ENCODE assay signal across 16 cellular contexts in genomic region chr21:33219961-33220360, GRCh38. TPM values are rescaled to one million over a fixed set of nuclear protein-coding genes. Genes with fewer than 3 reads are reported as not detected.
DNase-seq lines count a peak whose midpoint lies in the region; ATAC-seq and TF ChIP-seq lines count a peak whose summit lies in the region.
"Had no signal": no experiment of that assay in that cellular context is flagged by ENCODE, and none has a peak within 500 bp of the region (broad histone marks: within the 10 kb centered on the region; RNA-seq: fewer than 3 reads in every experiment).

No MANE protein-coding gene starts in this region.

- H3K4me1 Mint-ChIP-seq in activated naive CD4-positive, alpha-beta T cell treated with anti-CD3 and anti-CD28 coated beads, Interleukin-2, amount 50 U/mL, for 24 hours = peaks cover 59% of the 10 kb centered on the region
- peaks cover 48% of the 10 kb centered on the region for H3K4me1 Mint-ChIP-seq in CD8-positive, alpha-beta T cell (ENCODE audit: low read depth)
- peaks cover 45% of the 10 kb centered on the region for H3K4me1 Mint-ChIP-seq in activated CD8-positive, alpha-beta T cell treated with anti-CD3 and anti-CD28 coated beads, Interleukin-2, amount 10 ng/mL, durations not matched to agents 7 days and 5 days (ENCODE audit: low read depth)

- WGBS in testis, 2 donors = 91% methylated on average over 3 of the region's 3 CpGs

- H3K27ac ChIP-seq in CD8-positive, alpha-beta T cell (ENCODE audit: low read depth, low read length) = no peak overlapping the region
- H3K27ac ChIP-seq in neutrophil = peak overlapping the region; percentile 52
- no peak overlapping the region for H3K27ac ChIP-seq in testis
- H3K27ac ChIP-seq: HL-60 had no signal

- intact Hi-C loops in CD8-positive, alpha-beta T cell (cut with DNase I, micrococcal nuclease) = no loop called here
- intact Hi-C loops in testis (cut with DNase I; ENCODE audit: low total_unique reads) = no loop called here

- CTCF ChIA-PET in CD8-positive, alpha-beta T cell (lab: Charles Lee) = interaction anchor here (0.8 kb wide), 1 partner anchor 128 kb away, joined by 4 read pairs; no protein-coding TSS in a partner anchor
- CTCF ChIA-PET in activated CD8-positive, alpha-beta T cell treated with anti-CD3 and anti-CD28 coated beads, Interleukin-2, amount 10 ng/mL, durations not matched to agents 7 days and 5 days (lab: Charles Lee) = no interaction called here

- H3K36me3 Mint-ChIP-seq in activated naive CD4-positive, alpha-beta T cell treated with anti-CD3 and anti-CD28 coated beads, Interleukin-2, amount 50 U/mL, for 24 hours = peaks cover 6% of the 10 kb centered on the region
- H3K36me3 Mint-ChIP-seq in activated naive CD4-positive, alpha-beta T cell treated with anti-CD3 and anti-CD28 coated beads, Interleukin-2, amount 50 U/mL, for 72 hours = peaks cover 13 to 39% of the 10 kb centered on the region in 2 donors
- no peaks in the 10 kb centered on the region for H3K36me3 Mint-ChIP-seq in CD8-positive, alpha-beta T cell
- H3K36me3 Mint-ChIP-seq in activated CD8-positive, alpha-beta T cell treated with anti-CD3 and anti-CD28 coated beads, Interleukin-2, amount 10 ng/mL, durations not matched to agents 7 days and 5 days (ENCODE audit: low read depth) = peaks cover 19% of the 10 kb centered on the region

- H3K27ac Mint-ChIP-seq in activated naive CD4-positive, alpha-beta T cell treated with anti-CD3 and anti-CD28 coated beads, Interleukin-2, amount 50 U/mL, for 24 hours = peak overlapping the region; percentile 8
- H3K27ac Mint-ChIP-seq in activated naive CD4-positive, alpha-beta T cell treated with anti-CD3 and anti-CD28 coated beads, Interleukin-2, amount 50 U/mL, for 72 hours = no peak overlapping the region
- H3K27ac Mint-ChIP-seq in CD8-positive, alpha-beta T cell = no peak overlapping the region
- H3K27ac Mint-ChIP-seq in activated CD8-positive, alpha-beta T cell treated with anti-CD3 and anti-CD28 coated beads, Interleukin-2, amount 10 ng/mL, durations not matched to agents 7 days and 5 days = no peak overlapping the region
- H3K27ac Mint-ChIP-seq: GM23338 had no signal

- DNase-seq in activated naive CD4-positive, alpha-beta T cell treated with anti-CD3 and anti-CD28 coated beads, Interleukin-2, amount 50 U/mL, for 72 hours (ENCODE audit: low spot score in 2 of 2) = no peak
- DNase-seq in CD8-positive, alpha-beta T cell = peak in 1 of 7 experiments; percentile 47
- peak; percentile 48 for DNase-seq in activated CD8-positive, alpha-beta T cell treated with anti-CD3 and anti-CD28 coated beads, Interleukin-2, amount 10 ng/mL, durations not matched to agents 7 days and 5 days
- DNase-seq in testis = no peak
- DNase-seq in stimulated activated CD4-positive, alpha-beta T cell treated with anti-CD3 and anti-CD28 coated beads, Interleukin-2, amount 100 ng/mL, for 48 hours = no peak
- DNase-seq: C1 segment of cervical spinal cord, Caco-2, DND-41, GDM1, H7 had no signal

- POLR2A ChIA-PET in CD8-positive, alpha-beta T cell (lab: Charles Lee) = no interaction called here
- POLR2A ChIA-PET in activated CD8-positive, alpha-beta T cell treated with anti-CD3 and anti-CD28 coated beads, Interleukin-2, amount 10 ng/mL, durations not matched to agents 7 days and 5 days (lab: Charles Lee) = no interaction called here

- H3K27me3 ChIP-seq in CD8-positive, alpha-beta T cell (ENCODE audit: insufficient read depth, low read length) = no peaks in the 10 kb centered on the region
- H3K27me3 ChIP-seq in neutrophil (no peaks in the 10 kb centered on the region), testis (no peaks in the 10 kb centered on the region)

- no peak overlapping the region for H3K4me3 ChIP-seq in CD8-positive, alpha-beta T cell (ENCODE audit: low read depth, low read length)
- H3K4me3 ChIP-seq in neutrophil (ENCODE audit: low read depth in 1 of 2, low read length in 1 of 2) = no peak overlapping the region
- H3K4me3 ChIP-seq in testis = no peak overlapping the region
- H3K4me3 ChIP-seq: GM23338 had no signal

- H3K36me3 ChIP-seq in CD8-positive, alpha-beta T cell (ENCODE audit: insufficient read depth, low read length) = no peaks in the 10 kb centered on the region
- no peaks in the 10 kb centered on the region for H3K36me3 ChIP-seq in neutrophil
- no peaks in the 10 kb centered on the region for H3K36me3 ChIP-seq in testis (ENCODE audit: low read depth, missing control alignments)

- H3K27me3 Mint-ChIP-seq in activated naive CD4-positive, alpha-beta T cell treated with anti-CD3 and anti-CD28 coated beads, Interleukin-2, amount 50 U/mL, for 24 hours = no peaks in the 10 kb centered on the region
- no peaks in the 10 kb centered on the region for H3K27me3 Mint-ChIP-seq in CD8-positive, alpha-beta T cell (ENCODE audit: low read depth)
- peaks cover 1% of the 10 kb centered on the region for H3K27me3 Mint-ChIP-seq in activated CD8-positive, alpha-beta T cell treated with anti-CD3 and anti-CD28 coated beads, Interleukin-2, amount 10 ng/mL, durations not matched to agents 7 days and 5 days (ENCODE audit: low read depth)
- H3K27me3 Mint-ChIP-seq: B cell had no signal

- TF ChIP-seq POLR2A in testis (IDR thresholded peaks at IDR 0.05) = no peak

- no peak for ATAC-seq in activated naive CD4-positive, alpha-beta T cell treated with anti-CD3 and anti-CD28 coated beads, Interleukin-2, amount 50 U/mL, for 72 hours
- peak; percentile 52 for ATAC-seq in CD8-positive, alpha-beta T cell
- ATAC-seq in activated CD8-positive, alpha-beta T cell treated with anti-CD3 and anti-CD28 coated beads, Interleukin-2, amount 10 ng/mL, durations not matched to agents 7 days and 5 days = no peak
- ATAC-seq: GM23338 had no signal

- no peak overlapping the region for H3K4me3 Mint-ChIP-seq in activated naive CD4-positive, alpha-beta T cell treated with anti-CD3 and anti-CD28 coated beads, Interleukin-2, amount 50 U/mL, for 24 hours
- no peak overlapping the region for H3K4me3 Mint-ChIP-seq in CD8-positive, alpha-beta T cell
- no peak overlapping the region for H3K4me3 Mint-ChIP-seq in activated CD8-positive, alpha-beta T cell treated with anti-CD3 and anti-CD28 coated beads, Interleukin-2, amount 10 ng/mL, durations not matched to agents 7 days and 5 days
- H3K4me3 Mint-ChIP-seq: B cell; CD8-positive, alpha-beta memory T cell; GM23338 had no signal

- H3K9me3 ChIP-seq in CD8-positive, alpha-beta T cell (ENCODE audit: low read length) = no peaks in the 10 kb centered on the region
- no peaks in the 10 kb centered on the region for H3K9me3 ChIP-seq in neutrophil
- no peaks in the 10 kb centered on the region for H3K9me3 ChIP-seq in testis
- H3K9me3 ChIP-seq: Caco-2 had no signal

- no peak for TF ChIP-seq CTCF in CD8-positive, alpha-beta T cell (IDR thresholded peaks at IDR 0.05)
- TF ChIP-seq CTCF in neutrophil (IDR thresholded peaks at IDR 0.05) (no peak), testis (IDR thresholded peaks at IDR 0.05) (no peak)

- peaks cover 29% of the 10 kb centered on the region for H3K9me3 Mint-ChIP-seq in activated naive CD4-positive, alpha-beta T cell treated with anti-CD3 and anti-CD28 coated beads, Interleukin-2, amount 50 U/mL, for 24 hours
- peaks cover 16 to 18% of the 10 kb centered on the region in 2 donors for H3K9me3 Mint-ChIP-seq in activated naive CD4-positive, alpha-beta T cell treated with anti-CD3 and anti-CD28 coated beads, Interleukin-2, amount 50 U/mL, for 72 hours
- peaks cover 5% of the 10 kb centered on the region for H3K9me3 Mint-ChIP-seq in CD8-positive, alpha-beta T cell
- H3K9me3 Mint-ChIP-seq in activated CD8-positive, alpha-beta T cell treated with anti-CD3 and anti-CD28 coated beads, Interleukin-2, amount 10 ng/mL, durations not matched to agents 7 days and 5 days (ENCODE audit: insufficient read depth) = peaks cover 16% of the 10 kb centered on the region

- H3K4me1 ChIP-seq in CD8-positive, alpha-beta T cell (ENCODE audit: insufficient read depth, low read length) = peaks cover 48% of the 10 kb centered on the region
- H3K4me1 ChIP-seq in neutrophil (ENCODE audit: control insufficient read depth in 1 of 2, insufficient read depth in 1 of 2, low read depth in 1 of 2, low read length in 1 of 2) (peaks cover 41 to 49% of the 10 kb centered on the region in 2 experiments), testis (no peaks in the 10 kb centered on the region)
- H3K4me1 ChIP-seq: Caco-2 had no signal

RNA-seq across cellular contexts. Expression of gene IFNAR2, which starts 9.8 kb away (rescaled TPM):
- 10 to 100 TPM; 42.2 to 44.4 TPM for total RNA-seq in activated naive CD4-positive, alpha-beta T cell treated with anti-CD3 and anti-CD28 coated beads, Interleukin-2, amount 50 U/mL, for 72 hours
- total RNA-seq in CD8-positive, alpha-beta T cell = 10 to 100 TPM; 21.9 to 30.0 TPM
- total RNA-seq in activated CD8-positive, alpha-beta T cell treated with anti-CD3 and anti-CD28 coated beads, Interleukin-2, amount 10 ng/mL, durations not matched to agents 7 days and 5 days = 10 to 100 TPM; 54.6 to 62.4 TPM
- 10 to 100 TPM in 1 of 2 donors, 1 to 10 TPM in 1; 8.6 to 13.1 TPM for total RNA-seq in testis
- 10.7 TPM for polyA plus RNA-seq in testis (ENCODE audit: insufficient read depth, low read depth, low replicate concordance)

RNA-seq across cellular contexts. Expression of gene IL10RB, which starts 46.2 kb away (rescaled TPM):
- 10 to 100 TPM; 21.4 to 33.5 TPM for total RNA-seq in activated naive CD4-positive, alpha-beta T cell treated with anti-CD3 and anti-CD28 coated beads, Interleukin-2, amount 50 U/mL, for 72 hours
- 1 to 10 TPM; 7.4 to 8.2 TPM for total RNA-seq in CD8-positive, alpha-beta T cell
- total RNA-seq in activated CD8-positive, alpha-beta T cell treated with anti-CD3 and anti-CD28 coated beads, Interleukin-2, amount 10 ng/mL, durations not matched to agents 7 days and 5 days = 10 to 100 TPM; 37.1 to 44.2 TPM
- 10 to 100 TPM; 14.3 to 19.3 TPM for total RNA-seq in testis
- 14.4 TPM for polyA plus RNA-seq in testis (ENCODE audit: insufficient read depth, low read depth, low replicate concordance)
